1 cellular context compared by ENCODE assay signal in genomic region chr3:13890377-13891016, GRCh38.
TF ChIP-seq lines count a peak whose summit lies in the region.

No MANE protein-coding gene starts in this region.

TF ChIP-seq in K562, 482 proteins besides CTCF, POLR2A, EP300 and RAD21 (continued from another document and continues in another):
- TF ChIP-seq ZMIZ1 (IDR thresholded peaks at IDR 0.05; ENCODE audit: low read depth in 2 of 2, low read length in 2 of 2) (no peak), NFXL1 (CRISPR knock-in tag; IDR thresholded peaks at IDR 0.05) (no peak), HMGXB4 (CRISPR knock-in tag; IDR thresholded peaks at IDR 0.05) (no peak), SIN3A (IDR thresholded peaks at IDR 0.05; ENCODE audit: borderline replicate concordance in 2 of 2, control insufficient read depth in 1 of 2, low read depth in 2 of 2, low read length in 2 of 2) (no peak), CEBPG (CRISPR knock-in tag; IDR thresholded peaks at IDR 0.05) (no peak), CEBPG (tag; conservative IDR thresholded peaks at IDR 0.05 in 1 of 2, IDR thresholded peaks at IDR 0.05 in 1 of 2) (no peak), USF2 (CRISPR knock-in tag; IDR thresholded peaks at IDR 0.05) (peak; percentile 63), HNRNPL (IDR thresholded peaks at IDR 0.05; ENCODE audit: low read depth, low read length) (no peak), HMG20B (CRISPR knock-in tag; IDR thresholded peaks at IDR 0.05) (no peak), CXXC5 (CRISPR knock-in tag; IDR thresholded peaks at IDR 0.05) (no peak), MEF2A (IDR thresholded peaks at IDR 0.05; ENCODE audit: control insufficient read depth, low read depth, low read length) (no peak), ZBTB12 (CRISPR knock-in tag; IDR thresholded peaks at IDR 0.05) (no peak), SMAD3 (CRISPR knock-in tag; conservative IDR thresholded peaks at IDR 0.05) (no peak), ZNF696 (CRISPR knock-in tag; conservative IDR thresholded peaks at IDR 0.05) (no peak), ARNT (IDR thresholded peaks at IDR 0.05) (no peak), ZNF764 (CRISPR knock-in tag; IDR thresholded peaks at IDR 0.05; ENCODE audit: low read depth) (no peak), ZNF431 (CRISPR knock-in tag; IDR thresholded peaks at IDR 0.05) (no peak), HDAC2 (IDR thresholded peaks at IDR 0.05) (peak; percentile 67; the same call in 1 of the 2 replicates), TSHZ1 (CRISPR knock-in tag; IDR thresholded peaks at IDR 0.05) (no peak), CBFB (CRISPR knock-in tag; IDR thresholded peaks at IDR 0.05) (no peak; the same call in 1 of the 2 replicates), CHAMP1 (IDR thresholded peaks at IDR 0.05) (no peak), CC2D1A (IDR thresholded peaks at IDR 0.05) (no peak), PRMT5 (CRISPR knock-in tag; IDR thresholded peaks at IDR 0.05) (no peak), ZNF444 (CRISPR knock-in tag; IDR thresholded peaks at IDR 0.05) (no peak), PRPF4 (IDR thresholded peaks at IDR 0.05; ENCODE audit: insufficient read depth, low read depth, low read length, poor library complexity, severe bottlenecking) (no peak), ZHX1 (conservative IDR thresholded peaks at IDR 0.05; ENCODE audit: low read length) (no peak), NR0B1 (IDR thresholded peaks at IDR 0.05; ENCODE audit: partially characterized antibody) (no peak), MXI1 (IDR thresholded peaks at IDR 0.05; ENCODE audit: low read depth, low read length) (no peak), ATF3 (IDR thresholded peaks at IDR 0.05) (peak; percentile 72; the same call in 1 of the 2 replicates), ATF3 (CRISPR knock-in tag; conservative IDR thresholded peaks at IDR 0.05) (no peak), LARP7 (IDR thresholded peaks at IDR 0.05) (no peak), SMAD4 (CRISPR knock-in tag; conservative IDR thresholded peaks at IDR 0.05) (no peak; the same call in 1 of the 2 replicates), EWSR1 (IDR thresholded peaks at IDR 0.05; ENCODE audit: borderline replicate concordance, low read depth, partially characterized antibody) (no peak), TFE3 (CRISPR knock-in tag; IDR thresholded peaks at IDR 0.05) (no peak), CREBBP (IDR thresholded peaks at IDR 0.05; ENCODE audit: low read depth, low read length) (no peak), MITF (IDR thresholded peaks at IDR 0.05) (peak; percentile 29; the same call in 1 of the 2 replicates), ZNF77 (CRISPR knock-in tag; IDR thresholded peaks at IDR 0.05) (no peak), ZNF780A (CRISPR knock-in tag; IDR thresholded peaks at IDR 0.05) (no peak), CBX3 (IDR thresholded peaks at IDR 0.05; ENCODE audit: borderline replicate concordance in 1 of 2, low read length in 2 of 2) (no peak), FOXP1 (CRISPR knock-in tag; IDR thresholded peaks at IDR 0.05) (no peak)
